In the genomic region with DNA sequence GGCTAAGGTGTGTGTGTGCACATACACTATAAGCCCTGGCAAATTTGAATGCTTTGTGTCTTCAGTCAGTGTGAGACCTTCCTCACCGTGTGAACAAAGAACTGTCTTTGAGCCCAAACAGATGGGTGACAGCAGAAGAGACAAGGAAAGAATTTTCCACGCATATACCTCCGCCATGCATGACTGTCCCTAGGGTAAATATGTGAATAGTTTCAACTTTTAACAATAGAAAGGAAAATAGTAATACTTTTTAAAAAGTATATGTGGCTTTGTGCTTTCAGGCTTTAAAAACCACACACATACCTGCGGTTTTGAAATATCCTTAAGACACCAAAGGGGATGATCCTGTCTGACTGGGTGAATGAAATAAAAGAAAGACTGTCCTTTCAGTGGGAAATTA, we compare ENCODE assay signal across 1 cellular context.
TF ChIP-seq lines count a peak whose summit lies in the region.

No MANE protein-coding gene starts in this region.

TF ChIP-seq in SK-N-SH treated with all-trans-retinoic acid at 6 μM for 48 hours, 23 proteins besides CTCF, POLR2A, EP300 and RAD21 (continued from another document):
- TF ChIP-seq, protein P1, sequence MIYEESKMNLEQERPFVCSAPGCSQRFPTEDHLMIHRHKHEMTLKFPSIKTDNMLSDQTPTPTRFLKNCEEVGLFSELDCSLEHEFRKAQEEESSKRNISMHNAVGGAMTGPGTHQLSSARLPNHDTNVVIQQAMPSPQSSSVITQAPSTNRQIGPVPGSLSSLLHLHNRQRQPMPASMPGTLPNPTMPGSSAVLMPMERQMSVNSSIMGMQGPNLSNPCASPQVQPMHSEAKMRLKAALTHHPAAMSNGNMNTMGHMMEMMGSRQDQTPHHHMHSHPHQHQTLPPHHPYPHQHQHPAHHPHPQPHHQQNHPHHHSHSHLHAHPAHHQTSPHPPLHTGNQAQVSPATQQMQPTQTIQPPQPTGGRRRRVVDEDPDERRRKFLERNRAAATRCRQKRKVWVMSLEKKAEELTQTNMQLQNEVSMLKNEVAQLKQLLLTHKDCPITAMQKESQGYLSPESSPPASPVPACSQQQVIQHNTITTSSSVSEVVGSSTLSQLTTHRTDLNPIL (CRISPR knock-in tag; IDR thresholded peaks at IDR 0.05; ENCODE audit: low read depth): no peak
- TF ChIP-seq, protein P2, sequence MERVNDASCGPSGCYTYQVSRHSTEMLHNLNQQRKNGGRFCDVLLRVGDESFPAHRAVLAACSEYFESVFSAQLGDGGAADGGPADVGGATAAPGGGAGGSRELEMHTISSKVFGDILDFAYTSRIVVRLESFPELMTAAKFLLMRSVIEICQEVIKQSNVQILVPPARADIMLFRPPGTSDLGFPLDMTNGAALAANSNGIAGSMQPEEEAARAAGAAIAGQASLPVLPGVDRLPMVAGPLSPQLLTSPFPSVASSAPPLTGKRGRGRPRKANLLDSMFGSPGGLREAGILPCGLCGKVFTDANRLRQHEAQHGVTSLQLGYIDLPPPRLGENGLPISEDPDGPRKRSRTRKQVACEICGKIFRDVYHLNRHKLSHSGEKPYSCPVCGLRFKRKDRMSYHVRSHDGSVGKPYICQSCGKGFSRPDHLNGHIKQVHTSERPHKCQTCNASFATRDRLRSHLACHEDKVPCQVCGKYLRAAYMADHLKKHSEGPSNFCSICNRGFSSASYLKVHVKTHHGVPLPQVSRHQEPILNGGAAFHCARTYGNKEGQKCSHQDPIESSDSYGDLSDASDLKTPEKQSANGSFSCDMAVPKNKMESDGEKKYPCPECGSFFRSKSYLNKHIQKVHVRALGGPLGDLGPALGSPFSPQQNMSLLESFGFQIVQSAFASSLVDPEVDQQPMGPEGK (CRISPR knock-in tag; IDR thresholded peaks at IDR 0.05; ENCODE audit: borderline replicate concordance): no peak
- TF ChIP-seq ISL1 (CRISPR knock-in tag; IDR thresholded peaks at IDR 0.05) (no peak), SNAI2 (CRISPR knock-in tag; IDR thresholded peaks at IDR 0.05) (no peak), ZC3H10 (CRISPR knock-in tag; IDR thresholded peaks at IDR 0.05) (no peak)
